ENCODE assay signal across 1 cellular context in genomic region chr20:62155428-62156253, GRCh38.
TF ChIP-seq lines count a peak whose summit lies in the region.

No MANE protein-coding gene starts in this region.

TF ChIP-seq in HepG2, 621 proteins besides CTCF, POLR2A, EP300 and RAD21 (continued from another document and continues in another):
- TF ChIP-seq GATAD1 (CRISPR knock-in tag; IDR thresholded peaks at IDR 0.05) (peak; percentile 27; the same call in 1 of the 2 replicates), PHF20 (CRISPR knock-in tag; IDR thresholded peaks at IDR 0.05) (no peak), MYNN (CRISPR knock-in tag; IDR thresholded peaks at IDR 0.05; ENCODE audit: low read depth) (no peak), ZNF317 (CRISPR knock-in tag; IDR thresholded peaks at IDR 0.05) (no peak), MYPOP (CRISPR knock-in tag; IDR thresholded peaks at IDR 0.05) (no peak), NCOR1 (IDR thresholded peaks at IDR 0.05; ENCODE audit: borderline replicate concordance, low read length) (peak; percentile 70; the same call in 1 of the 2 replicates), U2AF2 (IDR thresholded peaks at IDR 0.05; ENCODE audit: low read depth, low read length) (peak; percentile 10; the same call in 1 of the 2 replicates), NFE2 (CRISPR knock-in tag; IDR thresholded peaks at IDR 0.05) (no peak), JUND (CRISPR knock-in tag; IDR thresholded peaks at IDR 0.05) (0 out of 2 replicates have a peak, but pooled peaks have one; percentile 28), ZBTB33 (CRISPR knock-in tag; IDR thresholded peaks at IDR 0.05) (peak; percentile 90), ZMYM3 (CRISPR knock-in tag; IDR thresholded peaks at IDR 0.05) (0 out of 2 replicates have a peak, but pooled peaks have one; percentile 76), MEIS2 (CRISPR knock-in tag; IDR thresholded peaks at IDR 0.05) (peak; percentile 52; the same call in 1 of the 2 replicates), CREM (IDR thresholded peaks at IDR 0.05) (peak; percentile 56; the same call in 1 of the 2 replicates), CREM (CRISPR knock-in tag; IDR thresholded peaks at IDR 0.05) (no peak), KDM3A (CRISPR knock-in tag; IDR thresholded peaks at IDR 0.05; ENCODE audit: low read depth) (peak; percentile 68; the same call in 1 of the 2 replicates), MTA1 (CRISPR knock-in tag; IDR thresholded peaks at IDR 0.05; ENCODE audit: borderline replicate concordance) (peak; percentile 90), ZNF430 (CRISPR knock-in tag; IDR thresholded peaks at IDR 0.05) (peak; percentile 57; the same call in 1 of the 2 replicates), MEF2D (CRISPR knock-in tag; IDR thresholded peaks at IDR 0.05) (no peak), ZNF629 (CRISPR knock-in tag; conservative IDR thresholded peaks at IDR 0.05) (peak; percentile 10; the same call in 1 of the 2 replicates), TCF12 (IDR thresholded peaks at IDR 0.05) (no peak), TCF12 (CRISPR knock-in tag; IDR thresholded peaks at IDR 0.05) (0 out of 2 replicates have a peak, but pooled peaks have one; percentile 51), NR2C2 (CRISPR knock-in tag; IDR thresholded peaks at IDR 0.05; ENCODE audit: borderline replicate concordance) (peak; percentile 51; the same call in 1 of the 2 replicates), ATRX (CRISPR knock-in tag; IDR thresholded peaks at IDR 0.05; ENCODE audit: borderline replicate concordance) (no peak), ZNF207 (IDR thresholded peaks at IDR 0.05; ENCODE audit: borderline replicate concordance) (no peak), ERF (CRISPR knock-in tag; IDR thresholded peaks at IDR 0.05) (0 out of 2 replicates have a peak, but pooled peaks have one; percentile 26), MAX (IDR thresholded peaks at IDR 0.05) (peak; percentile 59), MTF2 (CRISPR knock-in tag; IDR thresholded peaks at IDR 0.05; ENCODE audit: borderline replicate concordance) (no peak), ZNF687 (CRISPR knock-in tag; IDR thresholded peaks at IDR 0.05) (peak; percentile 88), SKIL (CRISPR knock-in tag; IDR thresholded peaks at IDR 0.05; ENCODE audit: borderline replicate concordance) (no peak; the same call in 1 of the 2 replicates), DPF2 (CRISPR knock-in tag; IDR thresholded peaks at IDR 0.05; ENCODE audit: borderline replicate concordance, low read depth) (no peak), ZNF619 (CRISPR knock-in tag; IDR thresholded peaks at IDR 0.05) (no peak), DMAP1 (CRISPR knock-in tag; IDR thresholded peaks at IDR 0.05) (peak; percentile 59; the same call in 1 of the 2 replicates), E2F1 (CRISPR knock-in tag; IDR thresholded peaks at IDR 0.05) (no peak), ZNF570 (CRISPR knock-in tag; IDR thresholded peaks at IDR 0.05; ENCODE audit: borderline replicate concordance) (no peak), ZNF777 (CRISPR knock-in tag; IDR thresholded peaks at IDR 0.05) (no peak), SOX5 (CRISPR knock-in tag; IDR thresholded peaks at IDR 0.05; ENCODE audit: borderline replicate concordance) (peak; percentile 66; the same call in 1 of the 2 replicates), FOSL2 (CRISPR knock-in tag; IDR thresholded peaks at IDR 0.05) (0 out of 2 replicates have a peak, but pooled peaks have one; percentile 21), ZNF468 (CRISPR knock-in tag; IDR thresholded peaks at IDR 0.05) (no peak), ZNF772 (CRISPR knock-in tag; IDR thresholded peaks at IDR 0.05) (peak; percentile 60; the same call in 1 of the 2 replicates), PITX1 (CRISPR knock-in tag; IDR thresholded peaks at IDR 0.05) (peak; percentile 69; the same call in 1 of the 2 replicates), NFYC (CRISPR knock-in tag; IDR thresholded peaks at IDR 0.05) (peak; percentile 24; the same call in 1 of the 2 replicates), ZNF615 (CRISPR knock-in tag; IDR thresholded peaks at IDR 0.05; ENCODE audit: borderline replicate concordance) (no peak)
- TF ChIP-seq, protein P1, sequence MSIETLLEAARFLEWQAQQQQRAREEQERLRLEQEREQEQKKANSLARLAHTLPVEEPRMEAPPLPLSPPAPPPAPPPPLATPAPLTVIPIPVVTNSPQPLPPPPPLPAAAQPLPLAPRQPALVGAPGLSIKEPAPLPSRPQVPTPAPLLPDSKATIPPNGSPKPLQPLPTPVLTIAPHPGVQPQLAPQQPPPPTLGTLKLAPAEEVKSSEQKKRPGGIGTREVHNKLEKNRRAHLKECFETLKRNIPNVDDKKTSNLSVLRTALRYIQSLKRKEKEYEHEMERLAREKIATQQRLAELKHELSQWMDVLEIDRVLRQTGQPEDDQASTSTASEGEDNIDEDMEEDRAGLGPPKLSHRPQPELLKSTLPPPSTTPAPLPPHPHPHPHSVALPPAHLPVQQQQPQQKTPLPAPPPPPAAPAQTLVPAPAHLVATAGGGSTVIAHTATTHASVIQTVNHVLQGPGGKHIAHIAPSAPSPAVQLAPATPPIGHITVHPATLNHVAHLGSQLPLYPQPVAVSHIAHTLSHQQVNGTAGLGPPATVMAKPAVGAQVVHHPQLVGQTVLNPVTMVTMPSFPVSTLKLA (IDR thresholded peaks at IDR 0.05): peak; percentile 57; the same call in 1 of the 2 replicates
- TF ChIP-seq, protein P2, sequence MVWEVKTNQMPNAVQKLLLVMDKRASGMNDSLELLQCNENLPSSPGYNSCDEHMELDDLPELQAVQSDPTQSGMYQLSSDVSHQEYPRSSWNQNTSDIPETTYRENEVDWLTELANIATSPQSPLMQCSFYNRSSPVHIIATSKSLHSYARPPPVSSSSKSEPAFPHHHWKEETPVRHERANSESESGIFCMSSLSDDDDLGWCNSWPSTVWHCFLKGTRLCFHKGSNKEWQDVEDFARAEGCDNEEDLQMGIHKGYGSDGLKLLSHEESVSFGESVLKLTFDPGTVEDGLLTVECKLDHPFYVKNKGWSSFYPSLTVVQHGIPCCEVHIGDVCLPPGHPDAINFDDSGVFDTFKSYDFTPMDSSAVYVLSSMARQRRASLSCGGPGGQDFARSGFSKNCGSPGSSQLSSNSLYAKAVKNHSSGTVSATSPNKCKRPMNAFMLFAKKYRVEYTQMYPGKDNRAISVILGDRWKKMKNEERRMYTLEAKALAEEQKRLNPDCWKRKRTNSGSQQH (CRISPR knock-in tag; IDR thresholded peaks at IDR 0.05; ENCODE audit: low read depth): peak; percentile 83; the same call in 1 of the 2 replicates
- TF ChIP-seq, protein P3, sequence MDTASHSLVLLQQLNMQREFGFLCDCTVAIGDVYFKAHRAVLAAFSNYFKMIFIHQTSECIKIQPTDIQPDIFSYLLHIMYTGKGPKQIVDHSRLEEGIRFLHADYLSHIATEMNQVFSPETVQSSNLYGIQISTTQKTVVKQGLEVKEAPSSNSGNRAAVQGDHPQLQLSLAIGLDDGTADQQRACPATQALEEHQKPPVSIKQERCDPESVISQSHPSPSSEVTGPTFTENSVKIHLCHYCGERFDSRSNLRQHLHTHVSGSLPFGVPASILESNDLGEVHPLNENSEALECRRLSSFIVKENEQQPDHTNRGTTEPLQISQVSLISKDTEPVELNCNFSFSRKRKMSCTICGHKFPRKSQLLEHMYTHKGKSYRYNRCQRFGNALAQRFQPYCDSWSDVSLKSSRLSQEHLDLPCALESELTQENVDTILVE (CRISPR knock-in tag; IDR thresholded peaks at IDR 0.05): no peak
- TF ChIP-seq, protein P4, sequence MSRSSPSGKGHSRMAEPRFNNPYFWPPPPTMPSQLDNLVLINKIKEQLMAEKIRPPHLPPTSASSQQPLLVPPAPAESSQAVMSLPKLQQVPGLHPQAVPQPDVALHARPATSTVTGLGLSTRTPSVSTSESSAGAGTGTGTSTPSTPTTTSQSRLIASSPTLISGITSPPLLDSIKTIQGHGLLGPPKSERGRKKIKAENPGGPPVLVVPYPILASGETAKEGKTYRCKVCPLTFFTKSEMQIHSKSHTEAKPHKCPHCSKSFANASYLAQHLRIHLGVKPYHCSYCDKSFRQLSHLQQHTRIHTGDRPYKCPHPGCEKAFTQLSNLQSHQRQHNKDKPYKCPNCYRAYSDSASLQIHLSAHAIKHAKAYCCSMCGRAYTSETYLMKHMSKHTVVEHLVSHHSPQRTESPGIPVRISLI (CRISPR knock-in tag; IDR thresholded peaks at IDR 0.05; ENCODE audit: borderline replicate concordance): peak; percentile 71; the same call in 1 of the 2 replicates
- TF ChIP-seq, protein P5, sequence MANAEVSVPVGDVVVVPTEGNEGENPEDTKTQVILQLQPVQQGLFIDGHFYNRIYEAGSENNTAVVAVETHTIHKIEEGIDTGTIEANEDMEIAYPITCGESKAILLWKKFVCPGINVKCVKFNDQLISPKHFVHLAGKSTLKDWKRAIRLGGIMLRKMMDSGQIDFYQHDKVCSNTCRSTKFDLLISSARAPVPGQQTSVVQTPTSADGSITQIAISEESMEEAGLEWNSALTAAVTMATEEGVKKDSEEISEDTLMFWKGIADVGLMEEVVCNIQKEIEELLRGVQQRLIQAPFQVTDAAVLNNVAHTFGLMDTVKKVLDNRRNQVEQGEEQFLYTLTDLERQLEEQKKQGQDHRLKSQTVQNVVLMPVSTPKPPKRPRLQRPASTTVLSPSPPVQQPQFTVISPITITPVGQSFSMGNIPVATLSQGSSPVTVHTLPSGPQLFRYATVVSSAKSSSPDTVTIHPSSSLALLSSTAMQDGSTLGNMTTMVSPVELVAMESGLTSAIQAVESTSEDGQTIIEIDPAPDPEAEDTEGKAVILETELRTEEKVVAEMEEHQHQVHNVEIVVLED (CRISPR knock-in tag; IDR thresholded peaks at IDR 0.05; ENCODE audit: borderline replicate concordance): 0 out of 2 replicates have a peak, but pooled peaks have one; percentile 34
